Comparison of ENCODE assay signal across 8 cellular contexts in the genomic region with DNA sequence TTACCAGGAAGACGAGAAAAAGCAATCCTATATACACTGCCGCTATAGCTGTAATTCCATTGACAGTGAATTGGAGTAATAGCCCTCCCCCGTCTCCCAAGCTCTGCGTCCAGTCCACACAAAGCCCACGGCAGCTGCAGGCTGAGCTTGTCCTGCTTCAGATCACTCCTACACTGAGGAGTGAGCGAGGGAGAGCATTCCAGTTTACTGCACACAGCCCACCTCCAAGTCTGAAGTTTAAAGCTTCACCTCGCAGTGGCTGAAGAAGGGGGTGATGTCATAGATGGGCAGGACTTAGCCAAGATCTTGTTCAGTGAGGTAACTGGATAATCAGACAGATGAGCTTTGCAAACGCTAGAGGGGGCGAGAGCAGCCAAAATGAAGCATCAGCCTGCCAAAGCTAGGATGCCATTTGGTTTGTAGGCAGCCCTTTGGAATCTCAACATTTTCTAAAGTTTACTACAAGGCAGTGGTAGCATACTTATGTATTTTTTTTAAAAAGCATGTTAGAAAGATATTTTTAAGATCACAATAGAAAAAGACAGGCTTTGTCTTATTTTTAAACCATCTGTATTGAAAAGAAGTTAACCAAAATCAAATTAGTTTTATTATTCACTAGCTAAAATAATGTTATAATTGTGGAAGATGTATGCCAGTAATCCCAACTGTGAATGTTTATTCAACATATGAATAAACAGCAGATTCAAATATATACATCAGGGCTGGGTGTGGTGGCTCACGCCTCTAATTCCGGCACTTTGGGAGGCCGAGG. TPM values are rescaled to one million over a fixed set of nuclear protein-coding genes. Genes with fewer than 3 reads are reported as not detected.
A peak's percentile ranks its signal among the peaks of the same experiment; 100 is the strongest.
DNase-seq lines count a peak whose midpoint lies in the region; ATAC-seq, FAIRE-seq and TF ChIP-seq lines count a peak whose summit lies in the region.

TSS of gene FLRT3 (minus strand) at position 213 of the 772 bp plus-strand sequence. CDS start 10,106 bp downstream, outside the sequence.

- H2AK5ac ChIP-seq in mesenchymal stem cell (ENCODE audit: low read length, severe bottlenecking) = no peak within 1 kb of the TSS

- H2AFZ ChIP-seq in mesenchymal stem cell (ENCODE audit: low read depth, low read length) = peak within 1 kb of the TSS; percentile 69

- H3K36me3 ChIP-seq in mesenchymal stem cell (ENCODE audit: control insufficient read depth in 1 of 2, insufficient read depth in 2 of 2, low read depth in 1 of 2, low read length in 2 of 2) (no peaks in the 10 kb centered on the region), transverse colon (no peaks in the 10 kb centered on the region)

- peak within 1 kb of the TSS; percentile 86 for H3K4me3 ChIP-seq in epithelial cell of proximal tubule (ENCODE audit: low read depth, low read length)
- H3K4me3 ChIP-seq in mesenchymal stem cell (ENCODE audit: insufficient read depth in 1 of 2, low read depth in 1 of 2, low read length in 2 of 2) = peak within 1 kb of the TSS; percentile 50 to 78
- H3K4me3 ChIP-seq in transverse colon = peak within 1 kb of the TSS; percentile 11 to 59 (median 38)

- peak; percentile 79 for DNase-seq in NCI-H1092 (lab: John Stamatoyannopoulos, UW)
- DNase-seq in SK-MEL-5 (ENCODE audit: low read depth, low spot score) = peak; percentile 96
- peak; percentile 98 for DNase-seq in epithelial cell of proximal tubule (ENCODE audit: low read depth)
- DNase-seq in mesenchymal stem cell = peak; percentile 95
- DNase-seq in transverse colon = peak; percentile 79

- H3K4ac ChIP-seq in mesenchymal stem cell (ENCODE audit: low read depth in 1 of 2, low read length in 2 of 2) = no peak within 1 kb of the TSS

- peak within 1 kb of the TSS; percentile 84 for H3K9ac ChIP-seq in mesenchymal stem cell (ENCODE audit: low read length)

- peaks cover 1% of the 10 kb centered on the region for H3K79me1 ChIP-seq in mesenchymal stem cell (replicated peaks; ENCODE audit: low read length, poor library complexity, severe bottlenecking)

- H4K8ac ChIP-seq in mesenchymal stem cell (ENCODE audit: low read length) = no peak within 1 kb of the TSS

- H3K18ac ChIP-seq in mesenchymal stem cell (ENCODE audit: low read depth in 1 of 2, low read length in 2 of 2) = no peak within 1 kb of the TSS

- peak within 1 kb of the TSS; percentile 33 for H3K27ac ChIP-seq in mesenchymal stem cell (ENCODE audit: low read length, poor library complexity, severe bottlenecking)
- H3K27ac ChIP-seq in transverse colon = peak within 1 kb of the TSS; percentile 65 to 82 (median 72)

- H3K27me3 ChIP-seq in mesenchymal stem cell (ENCODE audit: control insufficient read depth in 1 of 2, insufficient read depth in 1 of 2, low read length in 2 of 2) (no peaks in the 10 kb centered on the region), transverse colon (no peaks in the 10 kb centered on the region)

- peak; percentile 89 for TF ChIP-seq CTCF in epithelial cell of proximal tubule (conservative IDR thresholded peaks at IDR 0.05; ENCODE audit: low read depth, low read length)
- peak; percentile 60 to 85 (median 67) for TF ChIP-seq CTCF in transverse colon (IDR thresholded peaks at IDR 0.05)

- in situ Hi-C loops in SK-MEL-5 (cut with HindIII; ENCODE audit: low pct_unique_long_range_greater_than_20kb, low sequenced_read_pairs) (no loop called here), transverse colon (cut with MboI; ENCODE audit: low pct_ligation_motif_present in 1 of 4, low pct_unique_long_range_greater_than_20kb in 1 of 4, low sequenced_read_pairs in 3 of 4) (loop anchor here in 1 of 4 donors (25.0 kb wide), 1 partner anchor 900 kb away; no protein-coding TSS in a partner anchor)

- H3K4me1 ChIP-seq in mesenchymal stem cell (ENCODE audit: control insufficient read depth, insufficient read depth, low read depth, low read length) = no peaks in the 10 kb centered on the region
- peaks cover 0 to 15% (median 0%) of the 10 kb centered on the region in 4 donors for H3K4me1 ChIP-seq in transverse colon

- H3K9me3 ChIP-seq in mesenchymal stem cell (ENCODE audit: control insufficient read depth, low read length) (no peaks in the 10 kb centered on the region), transverse colon (no peaks in the 10 kb centered on the region)

- ATAC-seq in GM18498 (IDR thresholded peaks at IDR 0.05; ENCODE audit: unreplicated experiment) (peak; percentile 98), HG02840 (IDR thresholded peaks at IDR 0.05; ENCODE audit: low FRiP score, unreplicated experiment) (peak; percentile 96)

- TF ChIP-seq EP300 in transverse colon (IDR thresholded peaks at IDR 0.05; ENCODE audit: low read depth) = no peak

- H3K4me2 ChIP-seq in mesenchymal stem cell (ENCODE audit: low read length, poor library complexity, severe bottlenecking) = peak within 1 kb of the TSS; percentile 39

- 32% methylated on average over 11 of the region's 12 CpGs for WGBS in mesenchymal stem cell
- WGBS in transverse colon (ENCODE audit: low coverage in 1 of 2), 2 donors = 29 to 30% methylated on average over 10 to 12 of the region's 12 CpGs

- peak; percentile 73 for TF ChIP-seq POLR2A in transverse colon (IDR thresholded peaks at IDR 0.05)

- H4K91ac ChIP-seq in mesenchymal stem cell (ENCODE audit: low read length) = no peak within 1 kb of the TSS

- H3K23ac ChIP-seq in mesenchymal stem cell (ENCODE audit: low read length in 2 of 2) = no peak within 1 kb of the TSS

- H2BK5ac ChIP-seq in mesenchymal stem cell (ENCODE audit: low read depth, low read length, poor library complexity, severe bottlenecking) = no peak within 1 kb of the TSS

- H3K14ac ChIP-seq in mesenchymal stem cell (ENCODE audit: low read length in 2 of 2) = no peak within 1 kb of the TSS

- H2BK15ac ChIP-seq in mesenchymal stem cell (ENCODE audit: low read depth, poor library complexity, severe bottlenecking) = no peak within 1 kb of the TSS

- H2BK12ac ChIP-seq in mesenchymal stem cell (ENCODE audit: low read length in 2 of 2) = no peak within 1 kb of the TSS

- no peak within 1 kb of the TSS for H2BK120ac ChIP-seq in mesenchymal stem cell (ENCODE audit: low read depth, low read length)

- intact Hi-C loops in transverse colon (cut with DNase I; ENCODE audit: low total_unique reads) = no loop called here

- FAIRE-seq in A204.1 (lab: Jason Lieb, UNC) = peak; percentile 90

RNA-seq across cellular contexts. Expression of gene FLRT3, which starts in this region (rescaled TPM):
- total RNA-seq in SK-MEL-5 (2014; rRNA removed; shearing (Covaris generic)) = 1.0 and 1.2 TPM in 2 replicates
- polyA plus RNA-seq in SK-MEL-5 (2015; cell fraction: cytosol; rRNA removed) = 0.99 and 1.5 TPM in 2 replicates
- 0.45 and 1.8 TPM in 2 replicates for polyA plus RNA-seq in SK-MEL-5 (2015; cell fraction: nucleus; rRNA removed)
- total RNA-seq in epithelial cell of proximal tubule (2.8 and 3.3 TPM in 2 replicates), transverse colon (1 to 10 TPM in 3 of 4 donors, under 1 TPM in 1; 0.37 to 6.2 (median 4.0) TPM)
- polyA plus RNA-seq in mesenchymal stem cell (2013, experiment 1 of 2) = 1.8 TPM
- polyA plus RNA-seq in mesenchymal stem cell (2013, experiment 2 of 2) = 1.9 TPM

Comparison
In these comparisons a context has a peak if more than half of its experiments do, and no peak if none do; other contexts are left out.
1. Peak in every context shown above with its lines: DNase-seq, ATAC-seq, H3K4me3 ChIP-seq and H3K27ac ChIP-seq.